In the genomic region with DNA sequence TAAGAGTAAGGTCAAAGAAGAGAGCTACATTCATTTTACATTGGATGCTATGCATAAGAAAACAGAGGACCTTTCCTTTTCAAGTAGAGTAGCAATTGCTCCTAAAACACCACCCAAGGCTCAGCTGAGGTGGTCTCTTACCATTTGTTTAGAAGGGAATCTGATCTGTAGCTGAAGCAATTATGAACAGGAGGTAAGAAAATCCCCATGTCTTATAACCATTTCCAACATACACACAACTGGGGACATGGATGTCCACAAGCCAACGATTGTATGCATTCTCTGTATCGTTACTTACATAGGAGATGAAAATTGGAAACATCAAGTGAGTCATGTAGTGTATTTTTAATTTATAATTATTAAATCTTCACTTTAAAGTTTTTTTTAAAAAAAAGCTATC, we compare ENCODE assay signal across 1 cellular context.
TF ChIP-seq lines count a peak whose summit lies in the region.

No MANE protein-coding gene starts in this region.

TF ChIP-seq in SK-N-SH treated with all-trans-retinoic acid at 6 μM for 48 hours, 23 proteins besides CTCF, POLR2A, EP300 and RAD21 (continued from another document):
- TF ChIP-seq BACH2 (CRISPR knock-in tag; IDR thresholded peaks at IDR 0.05; ENCODE audit: borderline replicate concordance) (no peak), TOX (CRISPR knock-in tag; IDR thresholded peaks at IDR 0.05; ENCODE audit: borderline replicate concordance) (no peak), ZFP30 (CRISPR knock-in tag; IDR thresholded peaks at IDR 0.05) (no peak), ZNF565 (CRISPR knock-in tag; conservative IDR thresholded peaks at IDR 0.05; ENCODE audit: low read depth) (no peak)
- TF ChIP-seq, protein P1, sequence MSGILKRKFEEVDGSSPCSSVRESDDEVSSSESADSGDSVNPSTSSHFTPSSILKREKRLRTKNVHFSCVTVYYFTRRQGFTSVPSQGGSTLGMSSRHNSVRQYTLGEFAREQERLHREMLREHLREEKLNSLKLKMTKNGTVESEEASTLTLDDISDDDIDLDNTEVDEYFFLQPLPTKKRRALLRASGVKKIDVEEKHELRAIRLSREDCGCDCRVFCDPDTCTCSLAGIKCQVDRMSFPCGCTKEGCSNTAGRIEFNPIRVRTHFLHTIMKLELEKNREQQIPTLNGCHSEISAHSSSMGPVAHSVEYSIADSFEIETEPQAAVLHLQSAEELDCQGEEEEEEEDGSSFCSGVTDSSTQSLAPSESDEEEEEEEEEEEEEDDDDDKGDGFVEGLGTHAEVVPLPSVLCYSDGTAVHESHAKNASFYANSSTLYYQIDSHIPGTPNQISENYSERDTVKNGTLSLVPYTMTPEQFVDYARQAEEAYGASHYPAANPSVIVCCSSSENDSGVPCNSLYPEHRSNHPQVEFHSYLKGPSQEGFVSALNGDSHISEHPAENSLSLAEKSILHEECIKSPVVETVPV (CRISPR knock-in tag; IDR thresholded peaks at IDR 0.05): no peak
- TF ChIP-seq, protein P2, sequence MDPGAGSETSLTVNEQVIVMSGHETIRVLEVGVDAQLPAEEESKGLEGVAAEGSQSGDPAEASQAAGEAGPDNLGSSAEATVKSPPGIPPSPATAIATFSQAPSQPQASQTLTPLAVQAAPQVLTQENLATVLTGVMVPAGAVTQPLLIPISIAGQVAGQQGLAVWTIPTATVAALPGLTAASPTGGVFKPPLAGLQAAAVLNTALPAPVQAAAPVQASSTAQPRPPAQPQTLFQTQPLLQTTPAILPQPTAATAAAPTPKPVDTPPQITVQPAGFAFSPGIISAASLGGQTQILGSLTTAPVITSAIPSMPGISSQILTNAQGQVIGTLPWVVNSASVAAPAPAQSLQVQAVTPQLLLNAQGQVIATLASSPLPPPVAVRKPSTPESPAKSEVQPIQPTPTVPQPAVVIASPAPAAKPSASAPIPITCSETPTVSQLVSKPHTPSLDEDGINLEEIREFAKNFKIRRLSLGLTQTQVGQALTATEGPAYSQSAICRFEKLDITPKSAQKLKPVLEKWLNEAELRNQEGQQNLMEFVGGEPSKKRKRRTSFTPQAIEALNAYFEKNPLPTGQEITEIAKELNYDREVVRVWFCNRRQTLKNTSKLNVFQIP (CRISPR knock-in tag; IDR thresholded peaks at IDR 0.05; ENCODE audit: borderline replicate concordance, low read depth): no peak
